ENCODE assay signal across 8 cellular contexts in the genomic region with DNA sequence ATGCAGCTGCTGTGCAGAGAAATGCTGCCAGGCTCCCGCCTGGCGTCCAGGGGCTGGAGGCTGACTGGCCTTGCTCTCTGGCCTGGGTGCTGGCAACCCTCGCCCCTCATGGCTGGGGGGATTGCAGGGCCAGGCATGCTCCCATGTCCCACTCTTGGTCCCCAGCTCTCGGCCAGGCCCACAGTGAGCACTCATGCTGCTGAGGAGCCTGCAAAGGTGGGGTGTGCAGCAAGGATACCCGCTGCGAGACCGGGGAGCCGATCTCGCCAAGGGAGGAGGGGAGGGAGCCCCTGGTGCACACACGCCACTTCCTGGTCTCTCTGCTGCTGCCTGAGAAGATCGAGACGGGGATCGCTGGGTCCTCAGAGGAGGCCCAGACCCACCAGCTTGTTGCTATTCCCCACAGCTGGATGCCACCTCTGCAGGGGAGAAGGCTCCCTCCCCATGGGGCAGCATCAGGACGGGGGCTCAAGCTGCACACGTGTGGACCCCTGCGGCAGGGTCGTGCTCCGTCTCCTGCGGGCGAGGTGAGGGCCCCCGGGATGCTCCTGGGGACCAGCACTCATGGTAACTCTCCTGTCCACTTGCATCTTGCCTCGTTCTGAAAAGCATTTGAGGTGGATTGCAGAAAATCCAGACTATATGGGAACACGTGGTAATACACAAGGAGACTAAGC.
"Had no signal": no experiment of that assay in that cellular context is flagged by ENCODE, and none has a peak within 500 bp of the region (broad histone marks: within the 10 kb centered on the region; RNA-seq: fewer than 3 reads in every experiment).

No MANE protein-coding gene starts in this region.

- H3K9me3 ChIP-seq: HAP-1 had no signal

- FAIRE-seq: K562 had no signal

- DNase-seq: H7, IMR-90, KG1 had no signal

- H3K27ac ChIP-seq: HL-60 had no signal

- H3K4me1 ChIP-seq: HAP-1 had no signal

- H3K4me3 ChIP-seq: GM23338, HAP-1, K562 had no signal

- ATAC-seq: GM23338, HCT116, K562 had no signal

- H2AFZ ChIP-seq: GM23338 had no signal

- H3K4me2 ChIP-seq: GM23338 had no signal

- H3K36me3 ChIP-seq: HAP-1 had no signal
